1 cellular context compared by ENCODE assay signal in the genomic region with DNA sequence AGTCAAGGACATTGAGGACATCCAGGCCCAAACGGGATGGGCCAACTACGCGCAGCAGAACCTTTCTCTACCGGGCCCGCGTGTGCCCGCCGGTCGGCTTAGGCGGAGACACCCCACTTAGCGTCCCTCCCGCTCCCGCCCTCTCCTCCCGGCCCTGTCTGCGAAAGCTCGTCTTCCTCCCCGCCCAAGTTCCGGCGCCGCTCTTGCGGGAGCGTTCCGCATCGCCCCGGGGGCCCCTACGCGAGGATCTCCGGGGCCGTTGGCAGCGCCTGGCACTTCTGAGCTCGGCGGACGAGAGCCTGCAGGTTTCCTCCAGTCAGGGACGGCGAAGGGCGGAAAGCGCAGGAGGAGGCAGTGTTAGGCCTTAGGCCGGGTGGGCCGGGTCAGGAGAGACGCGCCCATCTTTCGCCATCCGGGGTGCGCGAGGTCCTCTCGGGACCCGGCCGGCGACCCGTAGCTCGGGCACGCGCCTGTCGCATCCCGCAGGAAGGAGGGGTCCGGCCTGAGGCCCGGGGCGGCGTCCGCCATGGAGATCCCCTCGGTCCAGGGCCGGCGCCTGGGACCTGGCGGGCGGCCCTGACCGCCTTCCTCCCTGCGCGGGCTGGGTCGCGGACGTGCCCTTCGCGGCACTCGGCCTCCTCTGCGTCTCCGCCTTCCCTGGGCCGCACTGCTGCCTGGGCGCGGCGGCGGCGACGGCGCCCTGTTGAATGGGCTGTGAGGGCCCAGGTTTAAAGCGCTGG.
A peak's percentile ranks its signal among the peaks of the same experiment; 100 is the strongest.
TF ChIP-seq lines count a peak whose summit lies in the region.

Gene FEM1B (plus strand): TSS at position 141 of the 740 bp plus-strand sequence. CDS start 673 bp downstream, outside the sequence.

TF ChIP-seq in H1, 55 proteins besides CTCF, POLR2A, EP300 and RAD21 (continues in another document):
- TF ChIP-seq NRF1 (IDR thresholded peaks at IDR 0.05; ENCODE audit: low read depth, low read length) (no peak), SRF (IDR thresholded peaks at IDR 0.05; ENCODE audit: low read depth, low read length) (0 out of 2 replicates have a peak, but pooled peaks have one; percentile 18), TAF7 (optimal IDR thresholded peaks at IDR 0.05; ENCODE audit: borderline replicate concordance, low read depth, low read length) (peak; percentile 88), SIX5 (IDR thresholded peaks at IDR 0.05; ENCODE audit: low read depth, low read length) (no peak; the same call in 1 of the 2 replicates), JUND (IDR thresholded peaks at IDR 0.05; ENCODE audit: low read length) (no peak), ATF2 (IDR thresholded peaks at IDR 0.05; ENCODE audit: low read length) (no peak; the same call in 1 of the 2 replicates), BCL11A (IDR thresholded peaks at IDR 0.05; ENCODE audit: low read depth in 2 of 2, low read length in 2 of 2) (no peak), TEAD4 (IDR thresholded peaks at IDR 0.05; ENCODE audit: low read depth, low read length) (0 out of 2 replicates have a peak, but pooled peaks have one; percentile 25), KDM5A (IDR thresholded peaks at IDR 0.05; ENCODE audit: low read length) (peak; percentile 44), SIRT6 (IDR thresholded peaks at IDR 0.05; ENCODE audit: low read length) (no peak), HDAC2 (IDR thresholded peaks at IDR 0.05; ENCODE audit: borderline replicate concordance in 1 of 2, low read depth in 2 of 2, low read length in 2 of 2) (no peak), SP4 (IDR thresholded peaks at IDR 0.05; ENCODE audit: low read length) (peak; percentile 84; the same call in 1 of the 2 replicates), CTBP2 (IDR thresholded peaks at IDR 0.05; ENCODE audit: borderline replicate concordance, insufficient read depth, insufficient read length, low read length) (peak; percentile 69), RXRA (IDR thresholded peaks at IDR 0.05; ENCODE audit: insufficient read depth, low read depth, low read length) (no peak), YY1 (IDR thresholded peaks at IDR 0.05; ENCODE audit: low read depth, low read length) (no peak; the same call in 1 of the 2 replicates), POU5F1 (IDR thresholded peaks at IDR 0.05; ENCODE audit: low read depth, low read length) (no peak), RNF2 (IDR thresholded peaks at IDR 0.05; ENCODE audit: borderline replicate concordance, low read depth, low read length, missing control alignments, poor library complexity, severe bottlenecking) (no peak), BRCA1 (IDR thresholded peaks at IDR 0.05; ENCODE audit: low read depth, low read length) (no peak), CBX5 (IDR thresholded peaks at IDR 0.05; ENCODE audit: low read depth, low read length) (no peak), ASH2L (IDR thresholded peaks at IDR 0.05; ENCODE audit: low read length) (peak; percentile 77), POLR2AphosphoS5 (IDR thresholded peaks at IDR 0.05; ENCODE audit: low read depth, low read length) (peak; percentile 79), EGR1 (IDR thresholded peaks at IDR 0.05; ENCODE audit: borderline replicate concordance, low read depth, low read length) (peak; percentile 50; the same call in 1 of the 2 replicates), TBP (IDR thresholded peaks at IDR 0.05; ENCODE audit: low read depth, low read length) (peak; percentile 87), CHD2 (IDR thresholded peaks at IDR 0.05; ENCODE audit: low read length) (no peak), SIN3A (conservative IDR thresholded peaks at IDR 0.05 in 1 of 2, IDR thresholded peaks at IDR 0.05 in 1 of 2; ENCODE audit: low read depth in 1 of 2, low read length in 2 of 2) (peak; percentile 38 to 75; a peak in 2 of 4 replicates), KDM4A (IDR thresholded peaks at IDR 0.05; ENCODE audit: low read depth, low read length, severe bottlenecking) (peak; percentile 63), CHD7 (IDR thresholded peaks at IDR 0.05; ENCODE audit: insufficient replicate concordance, low read length) (no peak), JUN (IDR thresholded peaks at IDR 0.05; ENCODE audit: low read depth, low read length) (0 out of 2 replicates have a peak, but pooled peaks have one; percentile 1), MAFK (IDR thresholded peaks at IDR 0.05; ENCODE audit: low read depth, low read length) (no peak), ZNF274 (IDR thresholded peaks at IDR 0.05; ENCODE audit: borderline replicate concordance, extremely low read depth, low read length) (no peak), SAP30 (IDR thresholded peaks at IDR 0.05; ENCODE audit: insufficient read depth, insufficient replicate concordance, low read length) (no peak), HDAC6 (IDR thresholded peaks at IDR 0.05; ENCODE audit: low read depth, low read length) (no peak), TAF1 (IDR thresholded peaks at IDR 0.05; ENCODE audit: low read depth, low read length) (peak; percentile 94), EZH2 (IDR thresholded peaks at IDR 0.05; ENCODE audit: low read depth, low read length, severe bottlenecking) (no peak), SUZ12 (IDR thresholded peaks at IDR 0.05; ENCODE audit: low read length) (no peak), SP2 (IDR thresholded peaks at IDR 0.05; ENCODE audit: low read length) (no peak), BACH1 (IDR thresholded peaks at IDR 0.05; ENCODE audit: low read length) (no peak), FOSL1 (IDR thresholded peaks at IDR 0.05; ENCODE audit: insufficient read depth, low read depth, low read length) (no peak), RFX5 (IDR thresholded peaks at IDR 0.05; ENCODE audit: borderline replicate concordance, low read depth, low read length) (no peak), GABPA (IDR thresholded peaks at IDR 0.05; ENCODE audit: borderline replicate concordance, insufficient read depth, low read length) (peak; percentile 87; the same call in 1 of the 2 replicates), CEBPB (IDR thresholded peaks at IDR 0.05; ENCODE audit: low read depth, low read length) (no peak), PHF8 (conservative IDR thresholded peaks at IDR 0.05; ENCODE audit: low read depth, low read length) (peak; percentile 92), E2F6 (IDR thresholded peaks at IDR 0.05) (peak; percentile 74), CBX8 (IDR thresholded peaks at IDR 0.05; ENCODE audit: borderline replicate concordance, low read depth, low read length) (no peak), CREB1 (IDR thresholded peaks at IDR 0.05) (peak; percentile 80), GTF2F1 (IDR thresholded peaks at IDR 0.05; ENCODE audit: borderline replicate concordance, low read depth, low read length) (peak; percentile 11; the same call in 1 of the 2 replicates), CHD1 (IDR thresholded peaks at IDR 0.05; ENCODE audit: low read depth, low read length) (no peak), SP1 (IDR thresholded peaks at IDR 0.05; ENCODE audit: low read depth, low read length) (peak; percentile 70; the same call in 1 of the 2 replicates), RBBP5 (IDR thresholded peaks at IDR 0.05; ENCODE audit: borderline replicate concordance, low read depth, low read length) (peak; percentile 96; the same call in 1 of the 2 replicates), MAX (IDR thresholded peaks at IDR 0.05) (peak; percentile 51), NANOG (IDR thresholded peaks at IDR 0.05; ENCODE audit: insufficient read depth, low read depth, low read length, poor library complexity, severe bottlenecking) (no peak), KDM1A (IDR thresholded peaks at IDR 0.05; ENCODE audit: borderline replicate concordance, low read length) (no peak)
- TF ChIP-seq, protein P1, sequence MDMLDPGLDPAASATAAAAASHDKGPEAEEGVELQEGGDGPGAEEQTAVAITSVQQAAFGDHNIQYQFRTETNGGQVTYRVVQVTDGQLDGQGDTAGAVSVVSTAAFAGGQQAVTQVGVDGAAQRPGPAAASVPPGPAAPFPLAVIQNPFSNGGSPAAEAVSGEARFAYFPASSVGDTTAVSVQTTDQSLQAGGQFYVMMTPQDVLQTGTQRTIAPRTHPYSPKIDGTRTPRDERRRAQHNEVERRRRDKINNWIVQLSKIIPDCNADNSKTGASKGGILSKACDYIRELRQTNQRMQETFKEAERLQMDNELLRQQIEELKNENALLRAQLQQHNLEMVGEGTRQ (IDR thresholded peaks at IDR 0.05; ENCODE audit: low read length): no peak
- TF ChIP-seq, protein P2, sequence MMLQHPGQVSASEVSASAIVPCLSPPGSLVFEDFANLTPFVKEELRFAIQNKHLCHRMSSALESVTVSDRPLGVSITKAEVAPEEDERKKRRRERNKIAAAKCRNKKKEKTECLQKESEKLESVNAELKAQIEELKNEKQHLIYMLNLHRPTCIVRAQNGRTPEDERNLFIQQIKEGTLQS (IDR thresholded peaks at IDR 0.05; ENCODE audit: insufficient read depth, low read depth, low read length): no peak
